ENCODE assay signal across 15 cellular contexts in the genomic region with DNA sequence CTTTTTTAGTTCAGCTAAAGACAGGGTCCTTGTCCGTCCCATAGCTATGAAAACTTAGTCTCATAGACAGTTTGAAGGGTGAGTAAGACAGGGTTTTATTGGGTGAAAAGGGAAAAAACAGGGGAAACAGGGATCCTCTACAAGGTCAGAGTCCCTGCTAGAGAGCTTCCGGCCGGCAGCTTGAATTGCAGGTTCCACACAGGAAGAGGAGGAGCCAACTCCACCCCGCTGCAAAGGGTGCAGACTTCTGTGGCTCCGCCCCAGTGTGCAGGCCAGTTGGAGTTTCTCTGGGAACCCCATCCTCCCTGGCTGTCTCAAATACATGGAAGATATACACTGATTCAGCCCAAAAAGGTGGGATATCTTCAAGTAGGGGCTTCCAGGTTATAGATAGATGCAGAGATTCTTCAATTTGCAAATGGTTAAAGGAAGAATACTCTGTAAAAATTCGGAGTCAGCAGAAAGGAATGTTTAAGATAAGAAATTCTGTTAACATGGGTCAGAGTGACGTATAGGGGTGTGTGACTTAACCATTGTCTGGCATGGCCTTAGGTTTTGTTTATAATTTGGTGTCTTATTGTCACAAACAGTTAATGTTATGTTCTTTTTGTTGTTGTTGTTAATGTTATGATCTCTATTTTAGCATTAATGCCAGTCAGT. TPM values are rescaled to one million over a fixed set of nuclear protein-coding genes. Genes with fewer than 3 reads are reported as not detected.
DNase-seq lines count a peak whose midpoint lies in the region; ATAC-seq, FAIRE-seq and TF ChIP-seq lines count a peak whose summit lies in the region.
"Had no signal": no experiment of that assay in that cellular context is flagged by ENCODE, and none has a peak within 500 bp of the region (broad histone marks: within the 10 kb centered on the region; RNA-seq: fewer than 3 reads in every experiment).

No MANE protein-coding gene starts in this region.

- H2AK5ac ChIP-seq in H1 (ENCODE audit: low read depth, low read length) = no peak overlapping the region

- peaks cover 32% of the 10 kb centered on the region for H3K27me3 Mint-ChIP-seq in activated naive CD8-positive, alpha-beta T cell treated with anti-CD3 and anti-CD28 coated beads for 36 hours
- peaks cover 23% of the 10 kb centered on the region for H3K27me3 Mint-ChIP-seq in activated naive CD8-positive, alpha-beta T cell treated with anti-CD3 and anti-CD28 coated beads, Interleukin-2, amount 50 U/mL, for 24 hours

- no peak overlapping the region for H3K56ac ChIP-seq in H1 (replicated peaks; ENCODE audit: insufficient read length, low read depth, low read length)

- ATAC-seq in activated naive CD8-positive, alpha-beta T cell treated with anti-CD3 and anti-CD28 coated beads, Interleukin-2, amount 50 U/mL, for 24 hours = no peak
- no peak for ATAC-seq in GM19463 (IDR thresholded peaks at IDR 0.05; ENCODE audit: unreplicated experiment)

- no peak overlapping the region for H3K27ac Mint-ChIP-seq in activated naive CD8-positive, alpha-beta T cell treated with anti-CD3 and anti-CD28 coated beads for 36 hours
- H3K27ac Mint-ChIP-seq in activated naive CD8-positive, alpha-beta T cell treated with anti-CD3 and anti-CD28 coated beads, Interleukin-2, amount 50 U/mL, for 24 hours = no peak overlapping the region
- H3K27ac Mint-ChIP-seq: activated B cell treated with CpG ODN at 0.5 μM for 24 hours had no signal

- no peaks in the 10 kb centered on the region for H3K79me1 ChIP-seq in H1 (ENCODE audit: low read depth, low read length)

- intact Hi-C loops in spleen (cut with DNase I; ENCODE audit: low total_unique reads) = no loop called here

- peak overlapping the region; percentile 58; the same call in 1 of the 2 replicates for H4K8ac ChIP-seq in H1 (ENCODE audit: extremely low read depth, insufficient read depth, low read length)

- DNase-seq in activated naive CD8-positive, alpha-beta T cell treated with anti-CD3 and anti-CD28 coated beads for 36 hours = peak; percentile 3
- DNase-seq in activated naive CD8-positive, alpha-beta T cell treated with anti-CD3 and anti-CD28 coated beads, Interleukin-2, amount 50 U/mL, for 24 hours = no peak
- peak; percentile 68 for DNase-seq in NT2/D1 (ENCODE audit: low read depth, low spot score)
- no peak for DNase-seq in H1 (ENCODE audit: low read depth in 1 of 2, low spot score in 2 of 2)
- peak; percentile 75 for DNase-seq in spleen
- DNase-seq in hepatic stellate cell (ENCODE audit: low spot score) = no peak
- DNase-seq in NCI-H2029 (lab: John Stamatoyannopoulos, UW) = no peak
- DNase-seq: activated B cell treated with CpG ODN at 0.5 μM for 24 hours; AML-193; esophagus squamous epithelium; left ventricle myocardium inferior; NCI-H1092 treated with DMSO at 0.1 percent for 48 hours; stimulated activated CD4-positive, alpha-beta T cell treated with anti-CD3 and anti-CD28 coated beads, Interleukin-4, amount 100 ng/mL, for 4 hours had no signal

- no peak for TF ChIP-seq CTCF in H1 (IDR thresholded peaks at IDR 0.05; ENCODE audit: control extremely low read depth in 1 of 3, insufficient read depth in 1 of 3, low read depth in 1 of 3, low read length in 3 of 3)
- no peak for TF ChIP-seq CTCF in spleen (IDR thresholded peaks at IDR 0.05 in 8 of 11, conservative IDR thresholded peaks at IDR 0.05 in 3 of 11)

- peaks cover 7% of the 10 kb centered on the region for H3K4me1 Mint-ChIP-seq in activated naive CD8-positive, alpha-beta T cell treated with anti-CD3 and anti-CD28 coated beads for 36 hours
- peaks cover 15% of the 10 kb centered on the region for H3K4me1 Mint-ChIP-seq in activated naive CD8-positive, alpha-beta T cell treated with anti-CD3 and anti-CD28 coated beads, Interleukin-2, amount 50 U/mL, for 24 hours
- H3K4me1 Mint-ChIP-seq: central memory CD8-positive, alpha-beta T cell had no signal

- no peak overlapping the region for H3K14ac ChIP-seq in H1 (ENCODE audit: insufficient read length)

- H2BK12ac ChIP-seq in H1 (ENCODE audit: low read depth, low read length) = peak overlapping the region; percentile 76; the same call in 1 of the 2 replicates

- H4K5ac ChIP-seq in H1 (ENCODE audit: insufficient read length, low read depth, low read length) = no peak overlapping the region

- H3K27me3 ChIP-seq in NT2/D1 (ENCODE audit: insufficient read depth, insufficient read length) (no peaks in the 10 kb centered on the region), H1 (replicated peaks in 1 of 4; ENCODE audit: control insufficient read depth in 3 of 4, extremely low read depth in 1 of 4, insufficient read depth in 3 of 4, low read length in 3 of 4) (no peaks in the 10 kb centered on the region), spleen (replicated peaks in 1 of 7) (peaks cover 0 to 3% (median 0%) of the 10 kb centered on the region in 7 donors)

- no peak for TF ChIP-seq EP300 in H1 (IDR thresholded peaks at IDR 0.05; ENCODE audit: borderline replicate concordance in 1 of 2, low read depth in 2 of 2, low read length in 2 of 2)

- no peak overlapping the region for H3K4me3 Mint-ChIP-seq in activated naive CD8-positive, alpha-beta T cell treated with anti-CD3 and anti-CD28 coated beads for 36 hours
- no peak overlapping the region for H3K4me3 Mint-ChIP-seq in activated naive CD8-positive, alpha-beta T cell treated with anti-CD3 and anti-CD28 coated beads, Interleukin-2, amount 50 U/mL, for 24 hours
- H3K4me3 Mint-ChIP-seq: activated B cell treated with CpG ODN at 0.5 μM for 24 hours; central memory CD8-positive, alpha-beta T cell had no signal

- no peak overlapping the region for H3K4ac ChIP-seq in H1 (replicated peaks; ENCODE audit: insufficient read length, low read depth, low read length)

- H3K18ac ChIP-seq in H1 (ENCODE audit: extremely low read depth, low read length) = peak overlapping the region; percentile 81; the same call in 1 of the 2 replicates

- no peak overlapping the region for H3K23ac ChIP-seq in H1 (ENCODE audit: insufficient read length)

- peaks cover 8% of the 10 kb centered on the region; the same call in 1 of the 2 replicates for H3K9me3 ChIP-seq in NT2/D1 (ENCODE audit: insufficient read depth, low read length)
- no peaks in the 10 kb centered on the region for H3K9me3 ChIP-seq in H1 (ENCODE audit: insufficient read depth in 2 of 2, low read depth in 1 of 2, low read length in 1 of 2)
- H3K9me3 ChIP-seq in spleen = peaks cover 0 to 4% (median 0%) of the 10 kb centered on the region in 8 donors
- H3K9me3 ChIP-seq: esophagus squamous epithelium had no signal

- H3K27ac ChIP-seq in H1 (ENCODE audit: low read depth, low read length) (no peak overlapping the region), spleen (peak overlapping the region in 7 of 8 donors; percentile 15 to 70 (median 52))
- H3K27ac ChIP-seq: esophagus squamous epithelium, left ventricle myocardium inferior had no signal

- H3K9ac ChIP-seq in NT2/D1 (ENCODE audit: insufficient read length, low read depth) (peak overlapping the region; percentile 11), H1 (replicated peaks in 1 of 4; ENCODE audit: extremely low read depth in 1 of 4, low read depth in 3 of 4, low read length in 3 of 4) (no peak overlapping the region; a peak in 1 of 7 replicates)

- H4K20me1 ChIP-seq in H1 (replicated peaks in 1 of 2; ENCODE audit: control insufficient read depth in 1 of 2, insufficient read depth in 2 of 2, low read length in 2 of 2) = no peaks in the 10 kb centered on the region

- POLR2A ChIA-PET in H1 (lab: Charles Lee; ENCODE audit: partially characterized antibody) = interaction anchor here (0.6 to 2.3 kb wide), 6 partner anchors 22 to 148 kb away, joined by 3 to 5 read pairs (median 4); no protein-coding TSS in a partner anchor

- H2BK15ac ChIP-seq in H1 (ENCODE audit: low read length) = no peak overlapping the region

- H3K36me3 ChIP-seq in NT2/D1 (ENCODE audit: insufficient read depth, insufficient read length, low read length) (no peaks in the 10 kb centered on the region), H1 (ENCODE audit: control insufficient read depth in 2 of 4, insufficient read depth in 4 of 4, low read length in 3 of 4) (no peaks in the 10 kb centered on the region), spleen (no peaks in the 10 kb centered on the region)
- H3K36me3 ChIP-seq: esophagus squamous epithelium, left ventricle myocardium inferior had no signal

- no peak overlapping the region for H2BK120ac ChIP-seq in H1 (replicated peaks; ENCODE audit: low read depth, low read length)

- H3K9me3 Mint-ChIP-seq in activated naive CD8-positive, alpha-beta T cell treated with anti-CD3 and anti-CD28 coated beads for 36 hours = no peaks in the 10 kb centered on the region
- H3K9me3 Mint-ChIP-seq in activated naive CD8-positive, alpha-beta T cell treated with anti-CD3 and anti-CD28 coated beads, Interleukin-2, amount 50 U/mL, for 24 hours = no peaks in the 10 kb centered on the region
- H3K9me3 Mint-ChIP-seq: central memory CD8-positive, alpha-beta T cell had no signal

- H3K79me2 ChIP-seq in H1 (ENCODE audit: control insufficient read depth in 1 of 2, insufficient read depth in 2 of 2, low read length in 2 of 2) = no peaks in the 10 kb centered on the region

- CTCF ChIA-PET in H1 (lab: Charles Lee; ENCODE audit: partially characterized antibody) = interaction anchor here (0.6 to 5.8 kb wide), 8 partner anchors 10 to 362 kb away, joined by 3 to 38 read pairs (median 4); no protein-coding TSS in a partner anchor

- no peak overlapping the region for H3K4me3 ChIP-seq in NT2/D1 (ENCODE audit: insufficient read length, low read depth)
- H3K4me3 ChIP-seq in H1 (ENCODE audit: extremely low read depth in 1 of 4, insufficient read depth in 2 of 4, low read depth in 3 of 4, low read length in 4 of 4) = no peak overlapping the region
- H3K4me3 ChIP-seq in spleen = no peak overlapping the region
- H3K4me3 ChIP-seq: esophagus squamous epithelium, left ventricle myocardium inferior had no signal

- TF ChIP-seq POLR2A in H1 (IDR thresholded peaks at IDR 0.05; ENCODE audit: control extremely low read depth in 1 of 2, low read depth in 2 of 2, low read length in 2 of 2) (no peak), spleen (IDR thresholded peaks at IDR 0.05) (no peak)

- no peak overlapping the region for H2AFZ ChIP-seq in H1 (ENCODE audit: low read length)

- H2BK5ac ChIP-seq in H1 (ENCODE audit: low read depth, low read length) = 0 out of 2 replicates have a peak overlapping the region, but pooled peaks have one; percentile 39

- TF ChIP-seq RAD21 in H1 (IDR thresholded peaks at IDR 0.05 in 1 of 2, conservative IDR thresholded peaks at IDR 0.05 in 1 of 2; ENCODE audit: low read depth in 2 of 2, low read length in 2 of 2) = no peak

- WGBS in H1 (ENCODE audit: extremely low coverage in 1 of 2, insufficient coverage in 1 of 2, insufficient read length in 1 of 2, insufficient replicate concordance in 2 of 2, low coverage in 1 of 2, low lambda C conversion rate in 2 of 2, missing lambda C conversion rate in 1 of 2), 2 experiments = 76% methylated on average over 7 of the region's 7 CpGs; no CpG with 5 or more reads in 1 of the 2 experiments
- 50 to 64% (median 60%) methylated on average over 7 of the region's 7 CpGs for WGBS in spleen, 5 donors

- no peaks in the 10 kb centered on the region for H3K36me3 Mint-ChIP-seq in activated naive CD8-positive, alpha-beta T cell treated with anti-CD3 and anti-CD28 coated beads for 36 hours
- no peaks in the 10 kb centered on the region for H3K36me3 Mint-ChIP-seq in activated naive CD8-positive, alpha-beta T cell treated with anti-CD3 and anti-CD28 coated beads, Interleukin-2, amount 50 U/mL, for 24 hours (ENCODE audit: low read depth)

- H3K4me1 ChIP-seq in NT2/D1 (ENCODE audit: insufficient read depth, insufficient read length) (peaks cover 3% of the 10 kb centered on the region), H1 (replicated peaks in 1 of 4; ENCODE audit: control insufficient read depth in 3 of 4, insufficient read depth in 4 of 4, low read length in 3 of 4) (peaks cover 3 to 5% (median 3%) of the 10 kb centered on the region in 4 experiments; a peak in 5 of 7 replicates), spleen (no peaks in the 10 kb centered on the region)
- H3K4me1 ChIP-seq: esophagus squamous epithelium, left ventricle myocardium inferior had no signal

- H3K4me2 ChIP-seq in H1 (ENCODE audit: insufficient read depth in 1 of 2, low read depth in 2 of 2, low read length in 2 of 2) = peak overlapping the region in 1 of 2 experiments; percentile 43; a peak in 2 of 4 replicates

- H2BK20ac ChIP-seq in H1 (ENCODE audit: low read length) = no peak overlapping the region

- no peak overlapping the region for H4K91ac ChIP-seq in H1 (replicated peaks; ENCODE audit: insufficient read length, low read length)

- H3K23me2 ChIP-seq in H1 (ENCODE audit: low read depth, low read length) = no peaks in the 10 kb centered on the region

- peak; percentile 62 for FAIRE-seq in H1 (lab: Jason Lieb, UNC)

RNA-seq across cellular contexts. Expression of gene HECW1, which starts 34.6 kb away (rescaled TPM):
- total RNA-seq in activated naive CD8-positive, alpha-beta T cell treated with anti-CD3 and anti-CD28 coated beads for 36 hours = not detected
- total RNA-seq in H1 (2021; fragmentation: NEBNext Ultra II Directional; extraction: Animal tissue kit (Norgen Biotek cat#: 25700)) = 10.5 and 12.7 TPM in 2 replicates
- polyA plus RNA-seq in H1 (2011; rRNA removed) (2.9 and 5.8 TPM in 2 replicates), spleen (under 1 TPM; 0.03 to 0.06 (median 0.04) TPM)
- polyA plus RNA-seq in H1 (2011; cell fraction: cytosol; rRNA removed) = 2.3 TPM
- polyA plus RNA-seq in H1 (2011; cell fraction: nucleus; rRNA removed) = 12.1 TPM
- polyA plus RNA-seq in H1 (2012, experiment 1 of 2) = 2.1 to 3.6 TPM (median 3.3 TPM) in 4 replicates
- 1.0 TPM for polyA plus RNA-seq in H1 (2012, experiment 2 of 2)
- 6.3 TPM for polyA plus RNA-seq in H1 (2013, experiment 1 of 2)
- polyA plus RNA-seq in H1 (2013, experiment 2 of 2) = 6.7 TPM
- 5.9 and 7.5 TPM in 2 replicates for polyA minus RNA-seq in H1 (2011; rRNA and poly(A)+ RNA removed)
- polyA minus RNA-seq in H1 (2011; cell fraction: cytosol; rRNA and poly(A)+ RNA removed) = 5.1 TPM
- 40.9 TPM for polyA minus RNA-seq in H1 (2011; cell fraction: nucleus; rRNA and poly(A)+ RNA removed)
- total RNA-seq in spleen = 1 to 10 TPM in 1 of 7 donors, under 1 TPM in 5, not detected in 1; 0.09 to 1.5 (median 0.51) TPM
- total RNA-seq: activated B cell treated with CpG ODN at 0.5 μM for 24 hours, left ventricle myocardium inferior had no signal

Comparison
In these comparisons a context has a peak if more than half of its experiments do, and no peak if none do; other contexts are left out.
1. DNase-seq: peak in activated naive CD8-positive, alpha-beta T cell treated with anti-CD3 and anti-CD28 coated beads for 36 hours (single experiment), NT2/D1 (single experiment) and spleen (single experiment); none in activated naive CD8-positive, alpha-beta T cell treated with anti-CD3 and anti-CD28 coated beads, Interleukin-2, amount 50 U/mL, for 24 hours (single experiment), H1 (0 of 2), hepatic stellate cell (single experiment) and NCI-H2029 (single experiment).